In genomic region chr7:28195925-28196324, GRCh38 we compare ENCODE assay signal across 26 cellular contexts.
"Had no signal": no experiment of that assay in that cellular context is flagged by ENCODE, and none has a peak within 500 bp of the region (broad histone marks: within the 10 kb centered on the region; RNA-seq: fewer than 3 reads in every experiment).

No MANE protein-coding gene starts in this region.

- DNase-seq: activated CD4-positive, alpha-beta T cell treated with anti-CD3 and anti-CD28 coated beads for 36 hours; activated CD4-positive, alpha-beta T cell treated with anti-CD3 and anti-CD28 coated beads, Interleukin-2, amount 50 U/mL, for 4 hours; activated CD8-positive, alpha-beta memory T cell treated with anti-CD3 and anti-CD28 coated beads for 24 hours; activated CD8-positive, alpha-beta memory T cell treated with anti-CD3 and anti-CD28 coated beads, Interleukin-2, amount 50 U/mL, for 48 hours; activated naive CD4-positive, alpha-beta T cell treated with anti-CD3 and anti-CD28 coated beads for 36 hours; activated naive CD8-positive, alpha-beta T cell treated with anti-CD3 and anti-CD28 coated beads, Interleukin-2, amount 10 ng/mL, durations not matched to agents 7 days and 5 days; activated T-cell treated with anti-CD3 and anti-CD28 coated beads, Interleukin-2, amount 50 U/mL, for 48 hours; amniotic stem cell; colonic mucosa; dorsolateral prefrontal cortex; esophagus squamous epithelium; gastrocnemius medialis; head of caudate nucleus; hypothalamus; left ventricle myocardium superior; mammary epithelial cell; spleen; stimulated activated CD4-positive, alpha-beta T cell treated with anti-CD3 and anti-CD28 coated beads, Interleukin-4, amount 100 ng/mL, for 1 hour; substantia nigra; thyroid gland had no signal

- H3K9me3 Mint-ChIP-seq: activated naive CD4-positive, alpha-beta T cell treated with anti-CD3 and anti-CD28 coated beads for 36 hours; activated naive CD8-positive, alpha-beta T cell treated with anti-CD3 and anti-CD28 coated beads, Interleukin-2, amount 10 ng/mL, durations not matched to agents 7 days and 5 days; neural progenitor cell; stimulated activated naive CD8-positive, alpha-beta T cell treated with anti-CD3 and anti-CD28 coated beads, Interleukin-15, Interleukin-2, amounts not matched to agents 100 ng/mL and 50 ng/mL, for 24 hours; T-helper 2 cell treated with Interferon-gamma antibody and Interleukin-4, amounts not matched to agents 5 μg/mL and 100 μg/mL, for 36 hours had no signal

- H3K9me3 ChIP-seq: breast epithelium, colonic mucosa, esophagus squamous epithelium, gastrocnemius medialis, spleen, thyroid gland had no signal

- H3K4me3 Mint-ChIP-seq: activated CD4-positive, alpha-beta T cell treated with anti-CD3 and anti-CD28 coated beads for 36 hours; activated naive CD4-positive, alpha-beta T cell treated with anti-CD3 and anti-CD28 coated beads for 36 hours; activated naive CD8-positive, alpha-beta T cell treated with anti-CD3 and anti-CD28 coated beads, Interleukin-2, amount 10 ng/mL, durations not matched to agents 7 days and 5 days; neural progenitor cell; stimulated activated naive CD8-positive, alpha-beta T cell treated with anti-CD3 and anti-CD28 coated beads, Interleukin-15, Interleukin-2, amounts not matched to agents 100 ng/mL and 50 ng/mL, for 24 hours; T-helper 2 cell treated with Interferon-gamma antibody and Interleukin-4, amounts not matched to agents 5 μg/mL and 100 μg/mL, for 36 hours; WTC11 had no signal

- H3K36me3 Mint-ChIP-seq: neural progenitor cell had no signal

- H3K36me3 ChIP-seq: breast epithelium, colonic mucosa, esophagus squamous epithelium, gastrocnemius medialis, neural progenitor cell, spleen, thyroid gland had no signal

- ATAC-seq: activated CD4-positive, alpha-beta T cell treated with anti-CD3 and anti-CD28 coated beads for 36 hours; gastrocnemius medialis; left ventricle myocardium superior; WTC11 had no signal

- H3K27ac Mint-ChIP-seq: activated CD4-positive, alpha-beta T cell treated with anti-CD3 and anti-CD28 coated beads for 36 hours; activated naive CD4-positive, alpha-beta T cell treated with anti-CD3 and anti-CD28 coated beads for 36 hours; activated naive CD8-positive, alpha-beta T cell treated with anti-CD3 and anti-CD28 coated beads, Interleukin-2, amount 10 ng/mL, durations not matched to agents 7 days and 5 days; neural progenitor cell; progenitor cell of endocrine pancreas; stimulated activated naive CD8-positive, alpha-beta T cell treated with anti-CD3 and anti-CD28 coated beads, Interleukin-15, Interleukin-2, amounts not matched to agents 100 ng/mL and 50 ng/mL, for 24 hours; T-helper 2 cell treated with Interferon-gamma antibody and Interleukin-4, amounts not matched to agents 5 μg/mL and 100 μg/mL, for 36 hours; WTC11 had no signal

- H3K4me1 ChIP-seq: breast epithelium, colonic mucosa, gastrocnemius medialis, neural progenitor cell, thyroid gland had no signal

- H3K4me3 ChIP-seq: breast epithelium, colonic mucosa, dorsolateral prefrontal cortex, esophagus squamous epithelium, gastrocnemius medialis, neural progenitor cell, spleen, thyroid gland had no signal

- H3K27me3 ChIP-seq: breast epithelium, colonic mucosa, dorsolateral prefrontal cortex, gastrocnemius medialis, neural progenitor cell, spleen, thyroid gland had no signal

- H3K27ac ChIP-seq: breast epithelium, colonic mucosa, dorsolateral prefrontal cortex, esophagus squamous epithelium, gastrocnemius medialis, neural progenitor cell, thyroid gland had no signal
